In the genomic region with DNA sequence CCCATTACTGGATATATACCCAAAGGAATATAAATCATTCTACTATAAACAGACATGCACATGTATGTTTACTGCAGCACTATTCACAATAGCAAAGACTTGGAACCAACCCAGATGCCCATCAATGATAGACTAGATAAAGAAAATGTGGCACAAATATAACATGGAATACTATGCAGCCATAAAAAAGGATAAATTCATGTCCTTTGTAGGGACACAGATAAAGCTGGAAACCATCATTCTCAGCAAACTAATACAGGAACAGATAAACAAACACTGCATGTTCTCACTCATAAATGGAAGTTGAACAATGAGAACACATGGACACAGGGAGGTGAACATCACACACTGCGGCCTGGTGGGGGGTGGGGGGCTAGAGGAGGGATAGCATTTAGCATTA, we compare ENCODE assay signal across 2 cellular contexts. TPM values are rescaled to one million over a fixed set of nuclear protein-coding genes. Genes with fewer than 3 reads are reported as not detected.
"Had no signal": no experiment of that assay in that cellular context is flagged by ENCODE, and none has a peak within 500 bp of the region (broad histone marks: within the 10 kb centered on the region; RNA-seq: fewer than 3 reads in every experiment).

No MANE protein-coding gene starts in this region.

RNA-seq across cellular contexts. Expression of gene CAPZA3, which starts 28.6 kb away (rescaled TPM):
- total RNA-seq: G401, GM12878 had no signal
- polyA plus RNA-seq: GM12878 had no signal

RNA-seq across cellular contexts. Expression of gene PLCZ1, which starts 28.7 kb away (rescaled TPM):
- total RNA-seq: G401, GM12878 had no signal
- polyA plus RNA-seq: GM12878 had no signal
